ENCODE assay signal across 2 cellular contexts in the genomic region with DNA sequence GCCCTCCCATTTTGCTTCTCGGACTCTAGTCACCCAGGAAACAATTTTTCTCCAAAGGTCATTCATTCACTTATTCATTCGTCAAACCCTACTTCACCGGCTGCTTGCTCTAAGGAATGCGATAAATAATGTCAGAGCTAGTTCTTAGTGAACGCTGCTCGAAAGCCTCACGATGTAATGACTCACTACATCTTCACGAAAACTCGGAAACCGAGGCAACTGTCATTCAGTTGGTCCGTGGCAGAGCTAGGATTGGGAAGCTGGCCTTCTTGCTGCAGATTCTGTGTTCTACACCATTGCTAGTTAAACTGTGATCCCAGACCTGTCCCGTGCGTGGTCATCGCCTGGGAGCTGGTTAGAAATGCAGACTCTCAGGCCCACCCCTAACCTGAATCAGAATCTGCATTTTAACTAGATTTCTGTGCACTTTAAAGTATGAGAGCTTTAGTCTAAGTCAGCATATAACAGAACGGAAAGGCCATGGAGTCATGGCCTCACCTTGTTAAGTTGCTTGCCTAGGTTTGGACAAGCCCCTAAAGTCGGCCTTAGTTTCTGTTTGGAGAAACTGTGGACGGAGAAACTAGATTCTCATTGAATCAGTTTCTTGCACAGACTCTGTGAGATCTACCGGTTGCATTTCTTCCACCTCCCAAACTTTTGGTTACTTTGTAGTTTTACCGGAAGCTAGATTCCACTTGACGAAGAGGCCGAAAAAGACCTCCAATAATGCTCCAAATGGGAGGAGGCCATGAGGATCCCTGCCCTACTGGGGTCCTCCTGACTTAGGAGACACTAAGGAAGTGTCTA.
TF ChIP-seq lines count a peak whose summit lies in the region.

No MANE protein-coding gene starts in this region.

TF ChIP-seq in SK-N-SH, 30 proteins besides CTCF, POLR2A, EP300 and RAD21:
- TF ChIP-seq FOSL2 (IDR thresholded peaks at IDR 0.05; ENCODE audit: borderline replicate concordance, low read depth) (0 out of 2 replicates have a peak, but pooled peaks have one; percentile 45), JUND (IDR thresholded peaks at IDR 0.05) (peak; percentile 16; the same call in 1 of the 2 replicates), ELF1 (IDR thresholded peaks at IDR 0.05) (no peak)
- TF ChIP-seq, protein P1, sequence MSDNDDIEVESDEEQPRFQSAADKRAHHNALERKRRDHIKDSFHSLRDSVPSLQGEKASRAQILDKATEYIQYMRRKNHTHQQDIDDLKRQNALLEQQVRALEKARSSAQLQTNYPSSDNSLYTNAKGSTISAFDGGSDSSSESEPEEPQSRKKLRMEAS (IDR thresholded peaks at IDR 0.05; ENCODE audit: low read depth), result peak; percentile 53; the same call in 1 of the 2 replicates

TF ChIP-seq in endothelial cell of umbilical vein, 7 proteins besides CTCF, POLR2A, EP300 and RAD21:
- peak; percentile 42 for TF ChIP-seq FOS (IDR thresholded peaks at IDR 0.05; ENCODE audit: borderline replicate concordance, insufficient read depth, low read length)
- TF ChIP-seq EZH2 (IDR thresholded peaks at IDR 0.05; ENCODE audit: borderline replicate concordance, low read depth, low read length, severe bottlenecking), result no peak
- peak; percentile 16 for TF ChIP-seq JUN (IDR thresholded peaks at IDR 0.05; ENCODE audit: borderline replicate concordance, insufficient read depth, insufficient read length, low read depth)
- no peak for TF ChIP-seq POLR2AphosphoS5 (IDR thresholded peaks at IDR 0.05; ENCODE audit: insufficient read depth, low read depth, low read length)
